1 cellular context compared by ENCODE assay signal in the genomic region with DNA sequence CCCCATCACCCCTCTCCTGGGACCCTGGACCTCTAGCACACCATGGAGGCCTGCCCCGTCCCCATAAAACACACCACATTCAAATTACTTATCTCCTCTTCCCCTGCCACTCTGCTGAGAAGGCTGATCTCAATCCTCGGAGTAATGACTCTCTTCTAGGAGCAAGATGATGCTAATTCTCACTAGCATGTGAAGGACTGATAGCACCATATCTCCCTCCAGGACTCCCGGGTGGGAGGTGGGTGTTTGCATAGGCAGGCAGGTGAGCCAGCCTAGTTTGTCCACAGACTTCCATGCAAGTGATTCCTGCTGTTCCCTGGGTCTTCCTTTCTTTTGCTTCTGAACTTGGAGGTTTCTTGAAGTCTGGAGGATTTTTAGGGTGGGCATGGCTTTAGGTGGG.
TF ChIP-seq lines count a peak whose summit lies in the region.

No MANE protein-coding gene starts in this region.

TF ChIP-seq in K562, 482 proteins besides CTCF, POLR2A, EP300 and RAD21 (continued from another document and continues in another):
- TF ChIP-seq, protein P1, sequence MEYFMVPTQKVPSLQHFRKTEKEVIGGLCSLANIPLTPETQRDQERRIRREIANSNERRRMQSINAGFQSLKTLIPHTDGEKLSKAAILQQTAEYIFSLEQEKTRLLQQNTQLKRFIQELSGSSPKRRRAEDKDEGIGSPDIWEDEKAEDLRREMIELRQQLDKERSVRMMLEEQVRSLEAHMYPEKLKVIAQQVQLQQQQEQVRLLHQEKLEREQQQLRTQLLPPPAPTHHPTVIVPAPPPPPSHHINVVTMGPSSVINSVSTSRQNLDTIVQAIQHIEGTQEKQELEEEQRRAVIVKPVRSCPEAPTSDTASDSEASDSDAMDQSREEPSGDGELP (CRISPR knock-in tag; IDR thresholded peaks at IDR 0.05; ENCODE audit: borderline replicate concordance) = no peak
- TF ChIP-seq, protein P2, sequence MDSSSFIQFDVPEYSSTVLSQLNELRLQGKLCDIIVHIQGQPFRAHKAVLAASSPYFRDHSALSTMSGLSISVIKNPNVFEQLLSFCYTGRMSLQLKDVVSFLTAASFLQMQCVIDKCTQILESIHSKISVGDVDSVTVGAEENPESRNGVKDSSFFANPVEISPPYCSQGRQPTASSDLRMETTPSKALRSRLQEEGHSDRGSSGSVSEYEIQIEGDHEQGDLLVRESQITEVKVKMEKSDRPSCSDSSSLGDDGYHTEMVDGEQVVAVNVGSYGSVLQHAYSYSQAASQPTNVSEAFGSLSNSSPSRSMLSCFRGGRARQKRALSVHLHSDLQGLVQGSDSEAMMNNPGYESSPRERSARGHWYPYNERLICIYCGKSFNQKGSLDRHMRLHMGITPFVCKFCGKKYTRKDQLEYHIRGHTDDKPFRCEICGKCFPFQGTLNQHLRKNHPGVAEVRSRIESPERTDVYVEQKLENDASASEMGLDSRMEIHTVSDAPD (CRISPR knock-in tag; IDR thresholded peaks at IDR 0.05) = no peak
- TF ChIP-seq ZNF3 (CRISPR knock-in tag; IDR thresholded peaks at IDR 0.05) = no peak
- TF ChIP-seq CBFB (CRISPR knock-in tag; IDR thresholded peaks at IDR 0.05) = no peak
- TF ChIP-seq IFI16 (CRISPR knock-in tag; IDR thresholded peaks at IDR 0.05) = no peak
- TF ChIP-seq, protein P3, sequence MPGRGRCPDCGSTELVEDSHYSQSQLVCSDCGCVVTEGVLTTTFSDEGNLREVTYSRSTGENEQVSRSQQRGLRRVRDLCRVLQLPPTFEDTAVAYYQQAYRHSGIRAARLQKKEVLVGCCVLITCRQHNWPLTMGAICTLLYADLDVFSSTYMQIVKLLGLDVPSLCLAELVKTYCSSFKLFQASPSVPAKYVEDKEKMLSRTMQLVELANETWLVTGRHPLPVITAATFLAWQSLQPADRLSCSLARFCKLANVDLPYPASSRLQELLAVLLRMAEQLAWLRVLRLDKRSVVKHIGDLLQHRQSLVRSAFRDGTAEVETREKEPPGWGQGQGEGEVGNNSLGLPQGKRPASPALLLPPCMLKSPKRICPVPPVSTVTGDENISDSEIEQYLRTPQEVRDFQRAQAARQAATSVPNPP (IDR thresholded peaks at IDR 0.05; ENCODE audit: borderline replicate concordance, insufficient read depth, insufficient read length) = no peak
- no peak for TF ChIP-seq ZNF274 (IDR thresholded peaks at IDR 0.05; ENCODE audit: borderline replicate concordance, low read depth, low read length)
- TF ChIP-seq, protein P4, sequence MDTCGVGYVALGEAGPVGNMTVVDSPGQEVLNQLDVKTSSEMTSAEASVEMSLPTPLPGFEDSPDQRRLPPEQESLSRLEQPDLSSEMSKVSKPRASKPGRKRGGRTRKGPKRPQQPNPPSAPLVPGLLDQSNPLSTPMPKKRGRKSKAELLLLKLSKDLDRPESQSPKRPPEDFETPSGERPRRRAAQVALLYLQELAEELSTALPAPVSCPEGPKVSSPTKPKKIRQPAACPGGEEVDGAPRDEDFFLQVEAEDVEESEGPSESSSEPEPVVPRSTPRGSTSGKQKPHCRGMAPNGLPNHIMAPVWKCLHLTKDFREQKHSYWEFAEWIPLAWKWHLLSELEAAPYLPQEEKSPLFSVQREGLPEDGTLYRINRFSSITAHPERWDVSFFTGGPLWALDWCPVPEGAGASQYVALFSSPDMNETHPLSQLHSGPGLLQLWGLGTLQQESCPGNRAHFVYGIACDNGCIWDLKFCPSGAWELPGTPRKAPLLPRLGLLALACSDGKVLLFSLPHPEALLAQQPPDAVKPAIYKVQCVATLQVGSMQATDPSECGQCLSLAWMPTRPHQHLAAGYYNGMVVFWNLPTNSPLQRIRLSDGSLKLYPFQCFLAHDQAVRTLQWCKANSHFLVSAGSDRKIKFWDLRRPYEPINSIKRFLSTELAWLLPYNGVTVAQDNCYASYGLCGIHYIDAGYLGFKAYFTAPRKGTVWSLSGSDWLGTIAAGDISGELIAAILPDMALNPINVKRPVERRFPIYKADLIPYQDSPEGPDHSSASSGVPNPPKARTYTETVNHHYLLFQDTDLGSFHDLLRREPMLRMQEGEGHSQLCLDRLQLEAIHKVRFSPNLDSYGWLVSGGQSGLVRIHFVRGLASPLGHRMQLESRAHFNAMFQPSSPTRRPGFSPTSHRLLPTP (IDR thresholded peaks at IDR 0.05; ENCODE audit: borderline replicate concordance, extremely low read depth, insufficient read length) = no peak
- TF ChIP-seq, protein P5, sequence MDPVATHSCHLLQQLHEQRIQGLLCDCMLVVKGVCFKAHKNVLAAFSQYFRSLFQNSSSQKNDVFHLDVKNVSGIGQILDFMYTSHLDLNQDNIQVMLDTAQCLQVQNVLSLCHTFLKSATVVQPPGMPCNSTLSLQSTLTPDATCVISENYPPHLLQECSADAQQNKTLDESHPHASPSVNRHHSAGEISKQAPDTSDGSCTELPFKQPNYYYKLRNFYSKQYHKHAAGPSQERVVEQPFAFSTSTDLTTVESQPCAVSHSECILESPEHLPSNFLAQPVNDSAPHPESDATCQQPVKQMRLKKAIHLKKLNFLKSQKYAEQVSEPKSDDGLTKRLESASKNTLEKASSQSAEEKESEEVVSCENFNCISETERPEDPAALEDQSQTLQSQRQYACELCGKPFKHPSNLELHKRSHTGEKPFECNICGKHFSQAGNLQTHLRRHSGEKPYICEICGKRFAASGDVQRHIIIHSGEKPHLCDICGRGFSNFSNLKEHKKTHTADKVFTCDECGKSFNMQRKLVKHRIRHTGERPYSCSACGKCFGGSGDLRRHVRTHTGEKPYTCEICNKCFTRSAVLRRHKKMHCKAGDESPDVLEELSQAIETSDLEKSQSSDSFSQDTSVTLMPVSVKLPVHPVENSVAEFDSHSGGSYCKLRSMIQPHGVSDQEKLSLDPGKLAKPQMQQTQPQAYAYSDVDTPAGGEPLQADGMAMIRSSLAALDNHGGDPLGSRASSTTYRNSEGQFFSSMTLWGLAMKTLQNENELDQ (CRISPR knock-in tag; IDR thresholded peaks at IDR 0.05; ENCODE audit: borderline replicate concordance) = no peak
- TF ChIP-seq, protein P6, sequence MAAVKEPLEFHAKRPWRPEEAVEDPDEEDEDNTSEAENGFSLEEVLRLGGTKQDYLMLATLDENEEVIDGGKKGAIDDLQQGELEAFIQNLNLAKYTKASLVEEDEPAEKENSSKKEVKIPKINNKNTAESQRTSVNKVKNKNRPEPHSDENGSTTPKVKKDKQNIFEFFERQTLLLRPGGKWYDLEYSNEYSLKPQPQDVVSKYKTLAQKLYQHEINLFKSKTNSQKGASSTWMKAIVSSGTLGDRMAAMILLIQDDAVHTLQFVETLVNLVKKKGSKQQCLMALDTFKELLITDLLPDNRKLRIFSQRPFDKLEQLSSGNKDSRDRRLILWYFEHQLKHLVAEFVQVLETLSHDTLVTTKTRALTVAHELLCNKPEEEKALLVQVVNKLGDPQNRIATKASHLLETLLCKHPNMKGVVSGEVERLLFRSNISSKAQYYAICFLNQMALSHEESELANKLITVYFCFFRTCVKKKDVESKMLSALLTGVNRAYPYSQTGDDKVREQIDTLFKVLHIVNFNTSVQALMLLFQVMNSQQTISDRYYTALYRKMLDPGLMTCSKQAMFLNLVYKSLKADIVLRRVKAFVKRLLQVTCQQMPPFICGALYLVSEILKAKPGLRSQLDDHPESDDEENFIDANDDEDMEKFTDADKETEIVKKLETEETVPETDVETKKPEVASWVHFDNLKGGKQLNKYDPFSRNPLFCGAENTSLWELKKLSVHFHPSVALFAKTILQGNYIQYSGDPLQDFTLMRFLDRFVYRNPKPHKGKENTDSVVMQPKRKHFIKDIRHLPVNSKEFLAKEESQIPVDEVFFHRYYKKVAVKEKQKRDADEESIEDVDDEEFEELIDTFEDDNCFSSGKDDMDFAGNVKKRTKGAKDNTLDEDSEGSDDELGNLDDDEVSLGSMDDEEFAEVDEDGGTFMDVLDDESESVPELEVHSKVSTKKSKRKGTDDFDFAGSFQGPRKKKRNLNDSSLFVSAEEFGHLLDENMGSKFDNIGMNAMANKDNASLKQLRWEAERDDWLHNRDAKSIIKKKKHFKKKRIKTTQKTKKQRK (IDR thresholded peaks at IDR 0.05; ENCODE audit: borderline replicate concordance, low read depth, low read length) = no peak
- TF ChIP-seq NCOA4 (IDR thresholded peaks at IDR 0.05; ENCODE audit: partially characterized antibody) = no peak
- TF ChIP-seq CEBPG (CRISPR knock-in tag; IDR thresholded peaks at IDR 0.05) = no peak
- TF ChIP-seq CEBPG (tag; conservative IDR thresholded peaks at IDR 0.05 in 1 of 2, IDR thresholded peaks at IDR 0.05 in 1 of 2) = no peak
- TF ChIP-seq, protein P7, sequence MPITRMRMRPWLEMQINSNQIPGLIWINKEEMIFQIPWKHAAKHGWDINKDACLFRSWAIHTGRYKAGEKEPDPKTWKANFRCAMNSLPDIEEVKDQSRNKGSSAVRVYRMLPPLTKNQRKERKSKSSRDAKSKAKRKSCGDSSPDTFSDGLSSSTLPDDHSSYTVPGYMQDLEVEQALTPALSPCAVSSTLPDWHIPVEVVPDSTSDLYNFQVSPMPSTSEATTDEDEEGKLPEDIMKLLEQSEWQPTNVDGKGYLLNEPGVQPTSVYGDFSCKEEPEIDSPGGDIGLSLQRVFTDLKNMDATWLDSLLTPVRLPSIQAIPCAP (CRISPR knock-in tag; IDR thresholded peaks at IDR 0.05; ENCODE audit: borderline replicate concordance) = no peak
- peak; percentile 88 for TF ChIP-seq TAL1 (IDR thresholded peaks at IDR 0.05)
- no peak for TF ChIP-seq ZNF133 (CRISPR knock-in tag; IDR thresholded peaks at IDR 0.05)
- TF ChIP-seq, protein P8, sequence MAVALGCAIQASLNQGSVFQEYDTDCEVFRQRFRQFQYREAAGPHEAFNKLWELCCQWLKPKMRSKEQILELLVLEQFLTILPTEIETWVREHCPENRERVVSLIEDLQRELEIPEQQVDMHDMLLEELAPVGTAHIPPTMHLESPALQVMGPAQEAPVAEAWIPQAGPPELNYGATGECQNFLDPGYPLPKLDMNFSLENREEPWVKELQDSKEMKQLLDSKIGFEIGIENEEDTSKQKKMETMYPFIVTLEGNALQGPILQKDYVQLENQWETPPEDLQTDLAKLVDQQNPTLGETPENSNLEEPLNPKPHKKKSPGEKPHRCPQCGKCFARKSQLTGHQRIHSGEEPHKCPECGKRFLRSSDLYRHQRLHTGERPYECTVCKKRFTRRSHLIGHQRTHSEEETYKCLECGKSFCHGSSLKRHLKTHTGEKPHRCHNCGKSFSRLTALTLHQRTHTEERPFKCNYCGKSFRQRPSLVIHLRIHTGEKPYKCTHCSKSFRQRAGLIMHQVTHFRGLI (CRISPR knock-in tag; IDR thresholded peaks at IDR 0.05) = no peak
- TF ChIP-seq SOX6 (IDR thresholded peaks at IDR 0.05) = 0 out of 2 replicates have a peak, but pooled peaks have one; percentile 23
- TF ChIP-seq PTRF (tag; IDR thresholded peaks at IDR 0.05) = no peak
- no peak for TF ChIP-seq ZKSCAN8 (CRISPR knock-in tag; IDR thresholded peaks at IDR 0.05)
- no peak for TF ChIP-seq KLF6 (CRISPR knock-in tag; IDR thresholded peaks at IDR 0.05; ENCODE audit: borderline replicate concordance)
- no peak for TF ChIP-seq ZNF316 (IDR thresholded peaks at IDR 0.05)
- TF ChIP-seq ZNF431 (CRISPR knock-in tag; IDR thresholded peaks at IDR 0.05) = no peak
- TF ChIP-seq FOXM1 (IDR thresholded peaks at IDR 0.05; ENCODE audit: low read depth) = peak; percentile 31; the same call in 1 of the 2 replicates
- no peak for TF ChIP-seq FOXM1 (CRISPR knock-in tag; IDR thresholded peaks at IDR 0.05; ENCODE audit: low read depth)
- TF ChIP-seq, protein P9, sequence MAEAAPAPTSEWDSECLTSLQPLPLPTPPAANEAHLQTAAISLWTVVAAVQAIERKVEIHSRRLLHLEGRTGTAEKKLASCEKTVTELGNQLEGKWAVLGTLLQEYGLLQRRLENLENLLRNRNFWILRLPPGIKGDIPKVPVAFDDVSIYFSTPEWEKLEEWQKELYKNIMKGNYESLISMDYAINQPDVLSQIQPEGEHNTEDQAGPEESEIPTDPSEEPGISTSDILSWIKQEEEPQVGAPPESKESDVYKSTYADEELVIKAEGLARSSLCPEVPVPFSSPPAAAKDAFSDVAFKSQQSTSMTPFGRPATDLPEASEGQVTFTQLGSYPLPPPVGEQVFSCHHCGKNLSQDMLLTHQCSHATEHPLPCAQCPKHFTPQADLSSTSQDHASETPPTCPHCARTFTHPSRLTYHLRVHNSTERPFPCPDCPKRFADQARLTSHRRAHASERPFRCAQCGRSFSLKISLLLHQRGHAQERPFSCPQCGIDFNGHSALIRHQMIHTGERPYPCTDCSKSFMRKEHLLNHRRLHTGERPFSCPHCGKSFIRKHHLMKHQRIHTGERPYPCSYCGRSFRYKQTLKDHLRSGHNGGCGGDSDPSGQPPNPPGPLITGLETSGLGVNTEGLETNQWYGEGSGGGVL (CRISPR knock-in tag; IDR thresholded peaks at IDR 0.05) = no peak
- no peak for TF ChIP-seq BCL6 (CRISPR knock-in tag; IDR thresholded peaks at IDR 0.05)
- TF ChIP-seq, protein P10, sequence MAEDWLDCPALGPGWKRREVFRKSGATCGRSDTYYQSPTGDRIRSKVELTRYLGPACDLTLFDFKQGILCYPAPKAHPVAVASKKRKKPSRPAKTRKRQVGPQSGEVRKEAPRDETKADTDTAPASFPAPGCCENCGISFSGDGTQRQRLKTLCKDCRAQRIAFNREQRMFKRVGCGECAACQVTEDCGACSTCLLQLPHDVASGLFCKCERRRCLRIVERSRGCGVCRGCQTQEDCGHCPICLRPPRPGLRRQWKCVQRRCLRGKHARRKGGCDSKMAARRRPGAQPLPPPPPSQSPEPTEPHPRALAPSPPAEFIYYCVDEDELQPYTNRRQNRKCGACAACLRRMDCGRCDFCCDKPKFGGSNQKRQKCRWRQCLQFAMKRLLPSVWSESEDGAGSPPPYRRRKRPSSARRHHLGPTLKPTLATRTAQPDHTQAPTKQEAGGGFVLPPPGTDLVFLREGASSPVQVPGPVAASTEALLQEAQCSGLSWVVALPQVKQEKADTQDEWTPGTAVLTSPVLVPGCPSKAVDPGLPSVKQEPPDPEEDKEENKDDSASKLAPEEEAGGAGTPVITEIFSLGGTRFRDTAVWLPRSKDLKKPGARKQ (CRISPR knock-in tag; IDR thresholded peaks at IDR 0.05) = no peak
- TF ChIP-seq NCOA1 (IDR thresholded peaks at IDR 0.05; ENCODE audit: low read depth) = peak; percentile 33; the same call in 1 of the 2 replicates
- peak; percentile 57; the same call in 1 of the 2 replicates for TF ChIP-seq CC2D1A (IDR thresholded peaks at IDR 0.05)
- TF ChIP-seq NEUROD1 (IDR thresholded peaks at IDR 0.05; ENCODE audit: borderline replicate concordance, low read depth, low read length, partially characterized antibody) = no peak
- TF ChIP-seq, protein P11, sequence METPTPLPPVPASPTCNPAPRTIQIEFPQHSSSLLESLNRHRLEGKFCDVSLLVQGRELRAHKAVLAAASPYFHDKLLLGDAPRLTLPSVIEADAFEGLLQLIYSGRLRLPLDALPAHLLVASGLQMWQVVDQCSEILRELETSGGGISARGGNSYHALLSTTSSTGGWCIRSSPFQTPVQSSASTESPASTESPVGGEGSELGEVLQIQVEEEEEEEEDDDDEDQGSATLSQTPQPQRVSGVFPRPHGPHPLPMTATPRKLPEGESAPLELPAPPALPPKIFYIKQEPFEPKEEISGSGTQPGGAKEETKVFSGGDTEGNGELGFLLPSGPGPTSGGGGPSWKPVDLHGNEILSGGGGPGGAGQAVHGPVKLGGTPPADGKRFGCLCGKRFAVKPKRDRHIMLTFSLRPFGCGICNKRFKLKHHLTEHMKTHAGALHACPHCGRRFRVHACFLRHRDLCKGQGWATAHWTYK (CRISPR knock-in tag; IDR thresholded peaks at IDR 0.05) = no peak
- TF ChIP-seq LCOR (CRISPR knock-in tag; IDR thresholded peaks at IDR 0.05) = no peak
